Comparison of ENCODE assay signal across 7 cellular contexts in the genomic region with DNA sequence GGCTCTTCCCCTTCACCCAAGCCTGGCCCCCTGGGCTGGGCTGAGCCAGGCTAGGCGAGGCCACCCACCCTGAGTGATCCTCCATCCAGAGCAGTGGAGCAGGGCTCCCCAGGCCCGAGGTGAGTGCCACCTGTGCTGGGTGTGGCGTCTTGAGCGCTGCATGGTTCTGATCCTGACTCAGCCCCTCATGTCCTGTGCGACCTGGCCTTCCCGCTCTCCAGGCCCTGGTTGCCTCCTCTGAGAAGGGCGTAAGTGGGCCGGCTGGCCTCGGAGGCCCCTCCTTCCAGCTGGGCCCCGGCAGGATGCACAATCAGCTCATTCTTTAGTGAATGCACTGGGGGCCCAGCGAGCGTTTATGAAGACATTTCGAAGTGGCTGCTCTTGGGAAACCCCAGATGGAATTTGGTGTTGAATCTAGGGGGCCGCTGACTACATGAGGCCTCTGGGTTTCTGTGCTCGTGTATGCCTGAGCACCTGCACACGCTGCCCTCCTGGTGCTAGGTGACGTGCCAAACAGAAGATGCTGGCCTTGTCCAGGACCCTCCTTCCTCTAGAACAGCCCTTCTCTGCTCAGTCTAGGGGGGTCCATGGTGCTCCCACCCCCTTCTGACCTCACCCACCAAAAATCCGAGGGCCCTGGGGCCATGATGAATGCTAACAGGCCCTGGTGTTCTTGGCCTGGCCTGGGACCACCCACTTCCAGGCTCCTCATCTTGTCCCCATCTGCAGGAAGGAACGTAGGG. TPM values are rescaled to one million over a fixed set of nuclear protein-coding genes. Genes with fewer than 3 reads are reported as not detected.
DNase-seq lines count a peak whose midpoint lies in the region; ATAC-seq and TF ChIP-seq lines count a peak whose summit lies in the region.

No MANE protein-coding gene starts in this region.

- H3K36me3 ChIP-seq in iPS-20b (ENCODE audit: insufficient read depth, low read depth, low read length) (no peaks in the 10 kb centered on the region), suprapubic skin (no peaks in the 10 kb centered on the region)

- H3K4me1 ChIP-seq in iPS-20b (ENCODE audit: insufficient read depth, low read length) = peaks cover 17% of the 10 kb centered on the region; the same call in 1 of the 2 replicates
- peaks cover 55% of the 10 kb centered on the region for H3K4me1 ChIP-seq in suprapubic skin

- no peak overlapping the region for H3K4me3 ChIP-seq in iPS-20b (ENCODE audit: low read length)
- no peak overlapping the region for H3K4me3 ChIP-seq in suprapubic skin

- TF ChIP-seq POLR2A in suprapubic skin (IDR thresholded peaks at IDR 0.05) = no peak

- peak; percentile 9 for ATAC-seq in HG02588 (IDR thresholded peaks at IDR 0.05; ENCODE audit: unreplicated experiment)
- no peak for ATAC-seq in GM21825 (IDR thresholded peaks at IDR 0.05; ENCODE audit: unreplicated experiment)

- WGBS in suprapubic skin = 77% methylated on average over 9 of the region's 19 CpGs

- no peak for TF ChIP-seq EP300 in suprapubic skin (IDR thresholded peaks at IDR 0.05)

- TF ChIP-seq CTCF in suprapubic skin (IDR thresholded peaks at IDR 0.05) = peak in 1 of 2 donors; percentile 16

- H3K27ac ChIP-seq in iPS-20b (ENCODE audit: low read length) (no peak overlapping the region), suprapubic skin (peak overlapping the region; percentile 65)

- H3K27me3 ChIP-seq in iPS-20b (ENCODE audit: insufficient read depth, low read length) = peaks cover 21% of the 10 kb centered on the region
- H3K27me3 ChIP-seq in suprapubic skin = peaks cover 12% of the 10 kb centered on the region

- peak overlapping the region; percentile 31; the same call in 1 of the 2 replicates for H3K9ac ChIP-seq in iPS-20b (ENCODE audit: low read depth, low read length)

- DNase-seq in astrocyte of the hippocampus (ENCODE audit: low read depth, low spot score) (peak; percentile 66), suprapubic skin (ENCODE audit: low spot score in 2 of 2) (peak; percentile 80 to 82), NCI-H2029 treated with DMSO at 0.1 percent for 48 hours (lab: John Stamatoyannopoulos, UW) (no peak), dedifferentiated amniotic fluid mesenchymal stem cell (ENCODE audit: extremely low spot score) (no peak)

- H3K9me3 ChIP-seq in iPS-20b (ENCODE audit: insufficient read depth, low read depth, low read length) (no peaks in the 10 kb centered on the region), suprapubic skin (no peaks in the 10 kb centered on the region)

RNA-seq across cellular contexts. Expression of gene TMEM92, which starts 3.7 kb away (rescaled TPM):
- 1 to 10 TPM in 1 of 4 donors, not detected in 3; 1.3 TPM for total RNA-seq in suprapubic skin

Comparison
In these comparisons a context has a peak if more than half of its experiments do, and no peak if none do; other contexts are left out.
1. DNase-seq: peak in astrocyte of the hippocampus (single experiment) and suprapubic skin (2 of 2); none in NCI-H2029 treated with DMSO at 0.1 percent for 48 hours (single experiment) and dedifferentiated amniotic fluid mesenchymal stem cell (single experiment).